Comparison of ENCODE assay signal across 27 cellular contexts in the genomic region with DNA sequence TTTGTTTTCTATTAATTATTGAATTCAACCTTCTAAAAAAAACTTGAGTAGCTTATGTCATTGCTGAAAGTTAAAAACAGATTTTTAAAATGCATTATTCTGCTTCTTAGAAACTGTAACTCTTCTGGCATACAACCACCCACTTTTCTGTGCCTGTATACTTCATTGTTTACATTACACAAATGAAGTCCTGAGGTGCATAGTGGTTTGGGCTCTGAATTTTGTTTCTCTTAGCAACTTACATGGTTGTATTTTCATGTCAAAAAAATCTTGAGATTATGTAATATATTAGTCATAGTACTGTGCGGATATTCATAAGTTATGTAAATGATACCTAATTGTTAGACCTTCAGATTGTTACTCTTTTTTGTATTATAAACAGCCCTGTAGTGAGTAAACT.
"Had no signal": no experiment of that assay in that cellular context is flagged by ENCODE, and none has a peak within 500 bp of the region (broad histone marks: within the 10 kb centered on the region; RNA-seq: fewer than 3 reads in every experiment).

No MANE protein-coding gene starts in this region.

- H3K27ac Mint-ChIP-seq: mesothelial cell of epicardium, nephron, neural progenitor cell, progenitor cell of endocrine pancreas had no signal

- H3K27me3 ChIP-seq: esophagus muscularis mucosa, hepatocyte, left lung, neural progenitor cell, right lobe of liver, thyroid gland, vagina had no signal

- H2AFZ ChIP-seq: hepatocyte, neural progenitor cell, parathyroid adenoma had no signal

- H3K9ac ChIP-seq: neural progenitor cell, parathyroid adenoma had no signal

- H3K4me3 ChIP-seq: coronary artery, esophagus muscularis mucosa, hepatocyte, left lung, neural progenitor cell, right lobe of liver, thyroid gland, vagina had no signal

- H3K9me3 Mint-ChIP-seq: nephron; neural progenitor cell; stimulated activated naive CD8-positive, alpha-beta T cell treated with anti-CD3 and anti-CD28 coated beads, Interleukin-15, amount 100 ng/mL, for 72 hours had no signal

- H3K4me3 Mint-ChIP-seq: mesothelial cell of epicardium; naive thymus-derived CD4-positive, alpha-beta T cell; nephron; neural progenitor cell; stimulated activated naive CD8-positive, alpha-beta T cell treated with anti-CD3 and anti-CD28 coated beads, Interleukin-15, amount 100 ng/mL, for 72 hours had no signal

- H3K4me1 ChIP-seq: parathyroid adenoma had no signal

- H3K27ac ChIP-seq: coronary artery, esophagus muscularis mucosa, hepatocyte, left lung, neural progenitor cell, parathyroid adenoma, right lobe of liver, thyroid gland, vagina had no signal

- H3K4me1 Mint-ChIP-seq: mesothelial cell of epicardium, neural progenitor cell had no signal

- ATAC-seq: left cardiac atrium; left lung; naive thymus-derived CD4-positive, alpha-beta T cell; right lobe of liver; stimulated activated naive CD8-positive, alpha-beta T cell treated with anti-CD3 and anti-CD28 coated beads, Interleukin-15, amount 100 ng/mL, for 72 hours had no signal

- H3K27me3 Mint-ChIP-seq: naive thymus-derived CD4-positive, alpha-beta T cell; progenitor cell of endocrine pancreas; stimulated activated naive CD8-positive, alpha-beta T cell treated with anti-CD3 and anti-CD28 coated beads, Interleukin-15, amount 100 ng/mL, for 72 hours had no signal

- FAIRE-seq: endothelial cell of umbilical vein, frontal cortex, islet of Langerhans, small intestine had no signal

- H3K9me3 ChIP-seq: esophagus muscularis mucosa, left lung, right lobe of liver, thyroid gland, vagina had no signal

- DNase-seq: dermis blood vessel endothelial cell; effector memory CD4-positive, alpha-beta T cell; head of caudate nucleus; left cardiac atrium; left lung; mesenchymal stem cell; naive thymus-derived CD4-positive, alpha-beta T cell; right lobe of liver; small intestine; stimulated activated CD4-positive, alpha-beta T cell treated with anti-CD3 and anti-CD28 coated beads, Interleukin-15, amount 100 ng/mL, for 24 hours; stimulated activated CD4-positive, alpha-beta T cell treated with anti-CD3 and anti-CD28 coated beads, Interleukin-2, amount 100 ng/mL, for 48 hours; stimulated activated naive CD4-positive, alpha-beta T cell; stimulated activated naive CD8-positive, alpha-beta T cell treated with anti-CD3 and anti-CD28 coated beads, Interleukin-15, amount 100 ng/mL, for 72 hours; thyroid gland; trophoblast cell had no signal

- H3K4me2 ChIP-seq: hepatocyte, neural progenitor cell had no signal
